7 cellular contexts compared by ENCODE assay signal in genomic region chr7:136685506-136685905, GRCh38.
"Had no signal": no experiment of that assay in that cellular context is flagged by ENCODE, and none has a peak within 500 bp of the region (broad histone marks: within the 10 kb centered on the region; RNA-seq: fewer than 3 reads in every experiment).

No MANE protein-coding gene starts in this region.

- DNase-seq: amygdala; immature natural killer cell; naive thymus-derived CD8-positive, alpha-beta T cell; stimulated activated CD4-positive, alpha-beta T cell treated with anti-CD3 and anti-CD28 coated beads, Interleukin-4, amount 100 ng/mL, for 1 hour; stimulated activated CD8-positive, alpha-beta memory T cell treated with anti-CD3 and anti-CD28 coated beads, Interleukin-4, amount 100 ng/mL, for 48 hours; testis had no signal

- ATAC-seq: activated naive CD4-positive, alpha-beta T cell treated with anti-CD3 and anti-CD28 coated beads, Interleukin-2, amount 50 U/mL, for 72 hours; naive thymus-derived CD8-positive, alpha-beta T cell had no signal
